ENCODE assay signal across 9 cellular contexts in genomic region chr4:121952290-121952689, GRCh38. TPM values are rescaled to one million over a fixed set of nuclear protein-coding genes. Genes with fewer than 3 reads are reported as not detected.
A peak's percentile ranks its signal among the peaks of the same experiment; 100 is the strongest.
DNase-seq lines count a peak whose midpoint lies in the region; ATAC-seq and TF ChIP-seq lines count a peak whose summit lies in the region.
"Had no signal": no experiment of that assay in that cellular context is flagged by ENCODE, and none has a peak within 500 bp of the region (broad histone marks: within the 10 kb centered on the region; RNA-seq: fewer than 3 reads in every experiment).

No MANE protein-coding gene starts in this region.

- no peak overlapping the region for H4K8ac ChIP-seq in IMR-90 (ENCODE audit: low read depth in 2 of 2, low read length in 2 of 2)

- H3K27ac ChIP-seq in IMR-90 (ENCODE audit: insufficient read depth, low read length), result peak overlapping the region; percentile 19; the same call in 1 of the 2 replicates
- H3K27ac ChIP-seq in effector memory CD4-positive, alpha-beta T cell (ENCODE audit: insufficient read depth, low read length, poor library complexity, severe bottlenecking), result no peak overlapping the region
- H3K27ac ChIP-seq in neural progenitor cell, result no peak overlapping the region

- H3K79me1 ChIP-seq in IMR-90 (ENCODE audit: low read depth in 1 of 2, low read length in 2 of 2), result peaks cover 0 to 4% of the 10 kb centered on the region in 2 experiments; a peak in 1 of 4 replicates

- no peak overlapping the region for H3K23ac ChIP-seq in IMR-90 (ENCODE audit: low read depth, low read length)

- TF ChIP-seq RAD21 in IMR-90 (IDR thresholded peaks at IDR 0.05; ENCODE audit: low read length), result no peak

- no peak overlapping the region for H3K18ac ChIP-seq in IMR-90 (ENCODE audit: low read depth, low read length)

- H4K5ac ChIP-seq in IMR-90 (ENCODE audit: low read depth, low read length), result no peak overlapping the region

- TF ChIP-seq POLR2A in IMR-90 (IDR thresholded peaks at IDR 0.05; ENCODE audit: low read depth, low read length), result no peak

- in situ Hi-C loops in IMR-90 (cut with MboI; ENCODE audit: low sequenced_read_pairs), result no loop called here

- ATAC-seq in IMR-90 (ENCODE audit: low read depth), result no peak

- H3K36me3 ChIP-seq in BJ (ENCODE audit: control insufficient read depth, insufficient read depth, low read length), result no peaks in the 10 kb centered on the region
- no peaks in the 10 kb centered on the region for H3K36me3 ChIP-seq in IMR-90 (ENCODE audit: control insufficient read depth, insufficient read depth, low read length)
- H3K36me3 ChIP-seq in effector memory CD4-positive, alpha-beta T cell (ENCODE audit: control insufficient read depth, insufficient read depth, low read length), result no peaks in the 10 kb centered on the region
- H3K36me3 ChIP-seq in neural progenitor cell, result no peaks in the 10 kb centered on the region

- H3K9me3 Mint-ChIP-seq in neural progenitor cell, result no peaks in the 10 kb centered on the region

- no peaks in the 10 kb centered on the region for H3K36me3 Mint-ChIP-seq in neural progenitor cell

- H3K27me3 Mint-ChIP-seq in neural progenitor cell (ENCODE audit: insufficient read depth, low read depth), result peaks cover 36% of the 10 kb centered on the region

- no TSS peak for BruUV-seq in IMR-90 (replicated peaks; lab: Mats Ljungman, UMichigan)

- no peak overlapping the region for H3K4ac ChIP-seq in IMR-90 (ENCODE audit: low read depth, low read length)

- H3F3A ChIP-seq in neural progenitor cell (ENCODE audit: low read depth), result peaks cover 8% of the 10 kb centered on the region

- no CpG with 5 or more reads among the region's 7 CpGs for WGBS in IMR-90 (ENCODE audit: extremely low coverage in 2 of 2, insufficient read length in 1 of 2), 2 experiments

- intact Hi-C loops in IMR-90 (cut with micrococcal nuclease), result loop anchor here (5.0 kb wide), 3 partner anchors 50 to 220 kb away; no protein-coding TSS in a partner anchor

- H3K4me3 Mint-ChIP-seq in neural progenitor cell, result peak overlapping the region; percentile 83

- no peak overlapping the region for H2BK120ac ChIP-seq in IMR-90 (ENCODE audit: low read depth, low read length)

- CTCF ChIA-PET in BJ (lab: Yijun Ruan, JAX) (interaction anchor here (0.6 to 3.6 kb wide), 2 partner anchors 284 to 626 kb away, joined by 3 to 18 read pairs; no protein-coding TSS in a partner anchor), IMR-90 (lab: Yijun Ruan, JAX) (no interaction called here)

- H3K79me2 ChIP-seq in neural progenitor cell (ENCODE audit: low read depth), result no peaks in the 10 kb centered on the region

- H2AK9ac ChIP-seq in IMR-90 (replicated peaks; ENCODE audit: low read depth, low read length, poor library complexity), result no peak overlapping the region

- POLR2A ChIA-PET in BJ (lab: Charles Lee), result no interaction called here
- POLR2A ChIA-PET in IMR-90 (lab: Charles Lee; ENCODE audit: unreplicated experiment), result no interaction called here

- H3K9me1 ChIP-seq in IMR-90 (ENCODE audit: insufficient read depth, low read length), result 0 out of 2 replicates have a peak, but pooled peaks cover under 1% of the 10 kb centered on the region

- H3K9me3 ChIP-seq in IMR-90 (ENCODE audit: control insufficient read depth, insufficient read depth, low read length) (no peaks in the 10 kb centered on the region), neural progenitor cell (ENCODE audit: low read depth) (no peaks in the 10 kb centered on the region)
- H3K9me3 ChIP-seq in effector memory CD4-positive, alpha-beta T cell (ENCODE audit: control insufficient read depth, low read length), result no peaks in the 10 kb centered on the region

- TF ChIP-seq CTCF in BJ (IDR thresholded peaks at IDR 0.05; ENCODE audit: insufficient read depth, low read depth, low read length), result no peak
- no peak for TF ChIP-seq CTCF in IMR-90 (conservative IDR thresholded peaks at IDR 0.05; ENCODE audit: low read depth, low read length)
- no peak for TF ChIP-seq CTCF in neural progenitor cell (IDR thresholded peaks at IDR 0.05)

- H4K91ac ChIP-seq in IMR-90 (ENCODE audit: insufficient read depth, low read depth, low read length), result no peak overlapping the region; the same call in 1 of the 2 replicates

- H3K4me3 ChIP-seq in BJ (ENCODE audit: low read depth, low read length) (peak overlapping the region; percentile 59), IMR-90 (ENCODE audit: insufficient read depth, low read depth, low read length) (peak overlapping the region; percentile 76), neural progenitor cell (peak overlapping the region; percentile 63)
- peak overlapping the region; percentile 79 for H3K4me3 ChIP-seq in effector memory CD4-positive, alpha-beta T cell (ENCODE audit: insufficient read depth, low read depth, low read length, poor library complexity, severe bottlenecking)

- 0 out of 2 replicates have a peak overlapping the region, but pooled peaks have one; percentile 37 for H3K14ac ChIP-seq in IMR-90 (replicated peaks; ENCODE audit: low read depth, low read length)

- H3K56ac ChIP-seq in IMR-90 (ENCODE audit: extremely low read depth, insufficient read depth, low read length), result peak overlapping the region; percentile 39; the same call in 1 of the 2 replicates

- dilution Hi-C loops in IMR-90 (cut with HindIII; ENCODE audit: low sequenced_read_pairs, unreplicated experiment), result no loop called here

- H2BK20ac ChIP-seq in IMR-90 (ENCODE audit: low read depth, low read length), result no peak overlapping the region

- no peak overlapping the region for H2BK5ac ChIP-seq in IMR-90 (ENCODE audit: low read depth, low read length, poor library complexity, severe bottlenecking)

- H4K20me1 ChIP-seq in IMR-90 (ENCODE audit: insufficient read depth, low read length) (no peaks in the 10 kb centered on the region), neural progenitor cell (ENCODE audit: low read depth) (peaks cover 5% of the 10 kb centered on the region)

- H2AFZ ChIP-seq in IMR-90 (replicated peaks; ENCODE audit: low read length, poor library complexity) (no peak overlapping the region), neural progenitor cell (replicated peaks) (peak overlapping the region; percentile 98)

- H3K4me1 Mint-ChIP-seq in neural progenitor cell, result peaks cover 8% of the 10 kb centered on the region

- DNase-seq in BJ (ENCODE audit: low read depth) (no peak), IMR-90 (no peak), neural progenitor cell (ENCODE audit: low spot score) (no peak), NCI-H446 treated with DMSO at 0.1 percent for 48 hours (lab: John Stamatoyannopoulos, UW) (no peak), COR-L47 (lab: John Stamatoyannopoulos, UW) (no peak), HK-2 (ENCODE audit: unreplicated experiment) (no peak)
- DNase-seq in effector memory CD4-positive, alpha-beta T cell, result no peak
- DNase-seq in stimulated activated naive CD4-positive, alpha-beta T cell treated with Interleukin-2 at 50 U/mL for 16 hours (lab: John Stamatoyannopoulos, UW), result no peak
- DNase-seq: NCI-H774 had no signal

- H3K9ac ChIP-seq in IMR-90 (ENCODE audit: low read depth, low read length) (peak overlapping the region; percentile 60; the same call in 1 of the 2 replicates), neural progenitor cell (no peak overlapping the region)

- H3K27me3 ChIP-seq in BJ (ENCODE audit: control insufficient read depth, insufficient read depth, low read length) (no peaks in the 10 kb centered on the region), IMR-90 (ENCODE audit: control insufficient read depth, insufficient read depth, low read length) (no peaks in the 10 kb centered on the region), neural progenitor cell (peaks cover 91% of the 10 kb centered on the region)
- H3K27me3 ChIP-seq in effector memory CD4-positive, alpha-beta T cell (replicated peaks; ENCODE audit: control insufficient read depth, insufficient read depth, low read length, poor library complexity, severe bottlenecking), result no peaks in the 10 kb centered on the region

- H2BK15ac ChIP-seq in IMR-90 (ENCODE audit: low read depth, low read length), result no peak overlapping the region

- H3K27ac Mint-ChIP-seq in neural progenitor cell, result no peak overlapping the region

- H3K4me2 ChIP-seq in IMR-90 (ENCODE audit: low read depth, low read length) (peak overlapping the region; percentile 77), neural progenitor cell (peak overlapping the region; percentile 83)

- no peak overlapping the region for H2AK5ac ChIP-seq in IMR-90 (ENCODE audit: low read depth, low read length)

- H3K4me1 ChIP-seq in IMR-90 (ENCODE audit: control insufficient read depth, insufficient read depth, low read length) (no peaks in the 10 kb centered on the region), neural progenitor cell (peaks cover 11% of the 10 kb centered on the region)
- no peaks in the 10 kb centered on the region for H3K4me1 ChIP-seq in effector memory CD4-positive, alpha-beta T cell (ENCODE audit: control insufficient read depth, insufficient read depth, low read length, poor library complexity, severe bottlenecking)

TF ChIP-seq in IMR-90, 13 proteins besides CTCF, POLR2A, EP300 and RAD21 (continues in another document):
- TF ChIP-seq SMC3 (IDR thresholded peaks at IDR 0.05; ENCODE audit: low read depth, low read length) (no peak), MAZ (IDR thresholded peaks at IDR 0.05; ENCODE audit: borderline replicate concordance, low read depth, low read length) (no peak), CEBPB (IDR thresholded peaks at IDR 0.05; ENCODE audit: low read depth, low read length) (no peak), MAFK (IDR thresholded peaks at IDR 0.05; ENCODE audit: low read depth, low read length) (no peak), MXI1 (IDR thresholded peaks at IDR 0.05; ENCODE audit: borderline replicate concordance, low read depth, low read length) (no peak), NFE2L2 (IDR thresholded peaks at IDR 0.05; ENCODE audit: low read depth, low read length) (no peak), RCOR1 (IDR thresholded peaks at IDR 0.05; ENCODE audit: insufficient replicate concordance, low read length) (no peak), BHLHE40 (IDR thresholded peaks at IDR 0.05; ENCODE audit: low read depth, low read length) (no peak), USF2 (IDR thresholded peaks at IDR 0.05; ENCODE audit: low read depth, low read length) (no peak)

RNA-seq across cellular contexts. Expression of gene TRPC3, which starts 0.4 kb away (rescaled TPM):
- polyA plus RNA-seq in BJ (2011; rRNA removed) (0.43 and 0.56 TPM in 2 replicates), IMR-90 (2012; rRNA removed) (1.1 and 1.2 TPM in 2 replicates)
- 0.46 and 0.76 TPM in 2 replicates for polyA minus RNA-seq in BJ (2011; rRNA and poly(A)+ RNA removed)
- total RNA-seq in IMR-90 (2012; rRNA removed) (2.5 and 2.7 TPM in 2 replicates), neural progenitor cell (ENCODE audit: low replicate concordance) (0.17 TPM in 1 of 2 replicates, not detected in the other)
- 0.51 and 0.80 TPM in 2 replicates for polyA plus RNA-seq in IMR-90 (2012; cell fraction: cytosol; rRNA removed)
- polyA plus RNA-seq in IMR-90 (2012; cell fraction: nucleus; rRNA removed; ENCODE audit: low replicate concordance), result 2.0 and 2.3 TPM in 2 replicates
